ENCODE assay signal across 10 cellular contexts in the genomic region with DNA sequence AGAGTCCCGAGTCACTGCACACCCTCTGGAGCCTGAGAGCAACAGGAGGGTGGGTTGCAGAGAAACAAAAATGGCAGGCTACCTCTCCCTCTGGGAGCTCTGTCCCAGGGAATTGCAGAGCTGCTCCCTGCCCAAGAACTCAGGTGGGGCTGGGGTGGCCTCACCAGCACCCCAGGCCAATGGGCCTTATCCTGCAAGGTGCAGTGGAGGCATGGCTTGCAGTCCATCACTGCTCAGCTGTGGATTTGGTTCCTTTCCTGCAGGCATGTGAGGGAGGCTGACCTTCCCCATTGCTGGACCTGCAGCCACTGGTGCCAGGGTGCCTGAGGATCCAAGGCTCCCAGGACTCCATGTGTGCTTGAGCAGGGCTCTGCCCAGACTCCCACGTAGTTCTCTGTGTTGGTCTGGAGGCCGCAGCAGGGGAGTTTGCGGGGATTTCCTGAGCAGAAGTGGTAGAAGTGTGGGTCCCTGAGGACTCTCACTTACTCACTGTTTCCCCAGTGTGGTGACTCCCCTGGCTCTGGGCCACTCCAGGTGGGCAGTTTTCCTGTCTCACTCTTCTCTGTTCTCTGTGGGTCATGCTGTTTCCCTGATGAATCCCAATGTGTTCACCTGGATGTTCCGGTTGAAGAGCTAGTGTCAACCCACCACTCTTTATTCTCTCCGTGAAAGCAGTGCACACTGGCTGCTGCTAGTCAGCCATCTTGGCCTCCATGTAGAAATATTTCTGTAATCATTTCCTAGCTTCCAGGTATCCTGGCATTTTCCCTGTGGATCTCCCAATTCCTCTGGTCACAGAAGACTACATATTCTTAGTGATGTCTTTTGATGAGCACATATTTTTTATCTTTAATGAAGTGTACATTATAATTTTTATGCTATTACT.
DNase-seq lines count a peak whose midpoint lies in the region; ATAC-seq and TF ChIP-seq lines count a peak whose summit lies in the region.
"Had no signal": no experiment of that assay in that cellular context is flagged by ENCODE, and none has a peak within 500 bp of the region (broad histone marks: within the 10 kb centered on the region; RNA-seq: fewer than 3 reads in every experiment).

No MANE protein-coding gene starts in this region.

- H3K9ac ChIP-seq in OCI-LY3 (ENCODE audit: low read length), result peak overlapping the region; percentile 87

- no peak for TF ChIP-seq CTCF in GM06990 (IDR thresholded peaks at IDR 0.05; ENCODE audit: insufficient read depth, low read length, poor library complexity, severe bottlenecking)
- TF ChIP-seq CTCF in OCI-LY3 (IDR thresholded peaks at IDR 0.05; ENCODE audit: low read depth, low read length), result no peak
- no peak for TF ChIP-seq CTCF in chondrocyte (IDR thresholded peaks at IDR 0.05)

- H2AFZ ChIP-seq in OCI-LY3 (ENCODE audit: low read depth, low read length), result no peak overlapping the region

- H3K27ac ChIP-seq in OCI-LY3 (ENCODE audit: low read length) (peak overlapping the region; percentile 98), aorta (ENCODE audit: low read depth in 1 of 2, low read length in 2 of 2) (no peak overlapping the region)

- no peaks in the 10 kb centered on the region for H3K27me3 ChIP-seq in GM06990 (replicated peaks; ENCODE audit: control insufficient read depth, insufficient read depth, low read length)
- H3K27me3 ChIP-seq in OCI-LY3 (ENCODE audit: low read depth, low read length), result no peaks in the 10 kb centered on the region
- no peaks in the 10 kb centered on the region for H3K27me3 ChIP-seq in aorta (ENCODE audit: control insufficient read depth in 1 of 2, insufficient read depth in 2 of 2, low read length in 1 of 2)

- H3K27ac Mint-ChIP-seq in chondrocyte (ENCODE audit: unreplicated experiment), result no peak overlapping the region

- intact Hi-C loops in aorta (cut with DNase I), result no loop called here

- H3K27me3 Mint-ChIP-seq in chondrocyte (ENCODE audit: low read depth), result peaks cover 3% of the 10 kb centered on the region

- H3K4me2 ChIP-seq in OCI-LY3 (ENCODE audit: low read length), result peak overlapping the region; percentile 78

- WGBS in aorta, 2 donors, result 63 to 72% methylated on average over 6 of the region's 6 CpGs

- H3K4me3 ChIP-seq in GM06990 (replicated peaks; ENCODE audit: low read depth, low read length), result no peak overlapping the region
- peak overlapping the region; percentile 52 for H3K4me3 ChIP-seq in OCI-LY3 (ENCODE audit: low read length)
- H3K4me3 ChIP-seq in aorta (ENCODE audit: low read length in 2 of 2), result no peak overlapping the region

- peak; percentile 70 for DNase-seq in GM06990 (ENCODE audit: extremely low read depth, insufficient read length)
- DNase-seq in chondrocyte (ENCODE audit: low spot score), result no peak
- DNase-seq in stimulated activated CD4-positive, alpha-beta T cell treated with anti-CD3 and anti-CD28 coated beads, Interleukin-12 subunit alpha, Interleukin-12 subunit beta, amount 100 ng/mL, for 4 hours, result no peak
- DNase-seq in SKM-1 (lab: John Stamatoyannopoulos, UW; ENCODE audit: unreplicated experiment), result no peak
- no peak for DNase-seq in aorta
- DNase-seq: cerebellar nuclear complex, NCI-H1105 treated with DMSO at 0.1 percent for 48 hours had no signal

- peaks cover 17% of the 10 kb centered on the region for H3K9me3 Mint-ChIP-seq in chondrocyte (ENCODE audit: low read depth)

- peak; percentile 84 for ATAC-seq in GM19351 (IDR thresholded peaks at IDR 0.05; ENCODE audit: unreplicated experiment)
- ATAC-seq in HG02938 (IDR thresholded peaks at IDR 0.05; ENCODE audit: unreplicated experiment), result peak; percentile 82
- ATAC-seq in aorta (ENCODE audit: low FRiP score), result no peak

- H3K36me3 Mint-ChIP-seq in chondrocyte (ENCODE audit: low read depth), result peaks cover 4% of the 10 kb centered on the region

- H3K36me3 ChIP-seq in GM06990 (ENCODE audit: control insufficient read depth, insufficient read depth, low read length) (no peaks in the 10 kb centered on the region), OCI-LY3 (replicated peaks; ENCODE audit: low read depth, low read length) (peaks cover 38% of the 10 kb centered on the region), aorta (ENCODE audit: control insufficient read depth in 1 of 2, insufficient read depth in 2 of 2, low read length in 1 of 2) (no peaks in the 10 kb centered on the region)

- H4K20me1 ChIP-seq in OCI-LY3 (ENCODE audit: insufficient read depth, low read length), result no peaks in the 10 kb centered on the region

- no peak overlapping the region for H3K4me3 Mint-ChIP-seq in chondrocyte (ENCODE audit: unreplicated experiment)

- H3K79me2 ChIP-seq in OCI-LY3 (ENCODE audit: low read length), result peaks cover 96% of the 10 kb centered on the region

- H3K4me1 Mint-ChIP-seq in chondrocyte (ENCODE audit: low read depth), result peaks cover 3% of the 10 kb centered on the region

- peaks cover 63% of the 10 kb centered on the region for H3K4me1 ChIP-seq in OCI-LY3 (ENCODE audit: low read length)
- H3K4me1 ChIP-seq in aorta (ENCODE audit: control insufficient read depth in 1 of 2, insufficient read depth in 2 of 2, low read length in 2 of 2), result no peaks in the 10 kb centered on the region

- H3K9me3 ChIP-seq in OCI-LY3 (ENCODE audit: insufficient read depth, low read length) (peaks cover 7% of the 10 kb centered on the region; the same call in 1 of the 2 replicates), aorta (ENCODE audit: control insufficient read depth, low read length) (peaks cover 6% of the 10 kb centered on the region)
